14 cellular contexts compared by ENCODE assay signal in the genomic region with DNA sequence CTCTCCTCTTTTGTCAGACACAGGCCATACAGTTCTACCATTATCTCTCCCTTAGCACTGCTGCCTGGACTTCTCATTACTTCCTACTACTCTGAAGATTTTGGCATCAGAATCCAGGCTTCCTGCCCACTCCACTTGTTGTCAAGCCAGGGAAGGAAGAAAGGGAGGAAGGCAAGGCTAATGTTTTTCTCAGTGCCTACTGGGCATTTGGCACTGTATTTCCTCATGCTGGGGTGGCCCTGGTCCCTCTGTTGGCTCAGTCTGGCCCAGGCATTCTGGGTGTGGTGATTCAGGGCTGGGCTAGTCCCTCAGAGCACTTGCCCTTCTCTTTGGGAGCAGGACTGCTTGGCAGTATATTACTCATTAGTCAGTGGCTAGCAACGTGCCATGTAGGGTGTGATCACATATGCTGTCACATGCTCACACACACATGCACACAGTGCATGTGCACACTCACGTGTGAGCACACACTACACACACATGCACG. TPM values are rescaled to one million over a fixed set of nuclear protein-coding genes. Genes with fewer than 3 reads are reported as not detected.
DNase-seq lines count a peak whose midpoint lies in the region; ATAC-seq and TF ChIP-seq lines count a peak whose summit lies in the region.
"Had no signal": no experiment of that assay in that cellular context is flagged by ENCODE, and none has a peak within 500 bp of the region (broad histone marks: within the 10 kb centered on the region; RNA-seq: fewer than 3 reads in every experiment).

No MANE protein-coding gene starts in this region.

- H3K4me1 Mint-ChIP-seq in osteocyte (ENCODE audit: unreplicated experiment): peaks cover 4% of the 10 kb centered on the region
- H3K4me1 Mint-ChIP-seq: B cell had no signal

- no peaks in the 10 kb centered on the region for H3K27me3 Mint-ChIP-seq in osteocyte (ENCODE audit: unreplicated experiment)
- H3K27me3 Mint-ChIP-seq: B cell, memory B cell had no signal

- no peak for TF ChIP-seq CTCF in AG10803 (conservative IDR thresholded peaks at IDR 0.05; ENCODE audit: low read length)
- no peak for TF ChIP-seq CTCF in osteocyte (IDR thresholded peaks at IDR 0.05)

- no peak overlapping the region for H3K4me3 Mint-ChIP-seq in osteocyte (ENCODE audit: unreplicated experiment)
- H3K4me3 Mint-ChIP-seq: activated T-helper 1 cell treated with anti-CD3 and anti-CD28 coated beads, Interleukin-12 subunit alpha, Interleukin-12 subunit beta, Interleukin-2, Interleukin-4 antibody, amounts not matched to agents 30 ng/mL and 10 ng/mL and 1 ng/mL, durations not matched to agents 14 hours and 24 hours and 36 hours; B cell; memory B cell had no signal

- H3K9me3 Mint-ChIP-seq in osteocyte (ENCODE audit: unreplicated experiment): no peaks in the 10 kb centered on the region
- H3K9me3 Mint-ChIP-seq: activated T-helper 1 cell treated with anti-CD3 and anti-CD28 coated beads, Interleukin-12 subunit alpha, Interleukin-12 subunit beta, Interleukin-2, Interleukin-4 antibody, amounts not matched to agents 30 ng/mL and 10 ng/mL and 1 ng/mL, durations not matched to agents 14 hours and 24 hours and 36 hours; memory B cell had no signal

- no peak overlapping the region for H3K27ac Mint-ChIP-seq in osteocyte (ENCODE audit: unreplicated experiment)
- H3K27ac Mint-ChIP-seq: activated T-helper 1 cell treated with anti-CD3 and anti-CD28 coated beads, Interleukin-12 subunit alpha, Interleukin-12 subunit beta, Interleukin-2, Interleukin-4 antibody, amounts not matched to agents 30 ng/mL and 10 ng/mL and 1 ng/mL, durations not matched to agents 14 hours and 24 hours and 36 hours; B cell; memory B cell had no signal

- DNase-seq in AG10803 (ENCODE audit: low read depth): peak; percentile 17
- peak; percentile 75 for DNase-seq in NCI-H446 treated with DMSO at 0.1 percent for 48 hours (lab: John Stamatoyannopoulos, UW)
- peak; percentile 46 for DNase-seq in osteocyte (ENCODE audit: extremely low spot score, unreplicated experiment)
- DNase-seq in activated T-cell treated with anti-CD3 and anti-CD28 coated beads, Interleukin-2, amount 50 U/mL, for 1 hour: no peak
- DNase-seq: activated CD4-positive, alpha-beta T cell treated with anti-CD3 and anti-CD28 coated beads for 1 hour; DND-41; NCI-H2107 had no signal

- peak; percentile 97 for ATAC-seq in esophagus mucosa
- ATAC-seq in HG03045 (IDR thresholded peaks at IDR 0.05; ENCODE audit: unreplicated experiment): no peak
- ATAC-seq in HG02610 (IDR thresholded peaks at IDR 0.05; ENCODE audit: unreplicated experiment): no peak
- ATAC-seq in HG02588 (IDR thresholded peaks at IDR 0.05; ENCODE audit: unreplicated experiment): no peak

- H3K36me3 Mint-ChIP-seq in osteocyte (ENCODE audit: unreplicated experiment): no peaks in the 10 kb centered on the region
- H3K36me3 Mint-ChIP-seq: memory B cell had no signal

- H3K4me3 ChIP-seq in AG10803 (ENCODE audit: low read length): no peak overlapping the region

RNA-seq across cellular contexts. Expression of a gene that starts 52.9 kb away (rescaled TPM):
- 0.08 TPM for total RNA-seq in esophagus mucosa
- total RNA-seq in osteocyte: 0.64 and 0.81 TPM in 2 replicates
